Comparison of ENCODE assay signal across 21 cellular contexts in genomic region chr1:33317946-33318345, GRCh38. TPM values are rescaled to one million over a fixed set of nuclear protein-coding genes. Genes with fewer than 3 reads are reported as not detected.
A peak's percentile ranks its signal among the peaks of the same experiment; 100 is the strongest.
DNase-seq lines count a peak whose midpoint lies in the region; ATAC-seq and TF ChIP-seq lines count a peak whose summit lies in the region.
"Had no signal": no experiment of that assay in that cellular context is flagged by ENCODE, and none has a peak within 500 bp of the region (broad histone marks: within the 10 kb centered on the region; RNA-seq: fewer than 3 reads in every experiment).

No MANE protein-coding gene starts in this region.

- intact Hi-C loops in IMR-90 (cut with micrococcal nuclease): no loop called here

- no peak overlapping the region for H3K4me3 Mint-ChIP-seq in chondrocyte (ENCODE audit: unreplicated experiment)
- H3K4me3 Mint-ChIP-seq: CD4-positive, alpha-beta memory T cell; GM23338; H9 had no signal

- no peaks in the 10 kb centered on the region for H3K9me3 Mint-ChIP-seq in chondrocyte (ENCODE audit: low read depth)
- H3K9me3 Mint-ChIP-seq: CD4-positive, alpha-beta memory T cell; GM23338; H9 had no signal

- ATAC-seq in IMR-90 (ENCODE audit: low read depth): peak; percentile 43
- ATAC-seq in HG03442 (IDR thresholded peaks at IDR 0.05; ENCODE audit: unreplicated experiment): no peak
- ATAC-seq: GM23338 had no signal

- H3K79me1 ChIP-seq in IMR-90 (ENCODE audit: low read depth in 1 of 2, low read length in 2 of 2): peaks cover 2 to 3% of the 10 kb centered on the region in 2 experiments; a peak in 2 of 4 replicates

- H2BK120ac ChIP-seq in IMR-90 (ENCODE audit: low read depth, low read length): no peak overlapping the region

- peaks cover 16% of the 10 kb centered on the region; the same call in 1 of the 2 replicates for H3K9me1 ChIP-seq in IMR-90 (ENCODE audit: insufficient read depth, low read length)

- peak overlapping the region; percentile 28; the same call in 1 of the 2 replicates for H3K4me2 ChIP-seq in IMR-90 (ENCODE audit: low read depth, low read length)
- H3K4me2 ChIP-seq: GM23338 had no signal

- H3K9ac ChIP-seq in IMR-90 (ENCODE audit: low read depth, low read length): no peak overlapping the region

- no TSS peak for BruUV-seq in IMR-90 (replicated peaks; lab: Mats Ljungman, UMichigan)

- no peak overlapping the region for H4K91ac ChIP-seq in IMR-90 (ENCODE audit: insufficient read depth, low read depth, low read length)

- H4K5ac ChIP-seq in IMR-90 (ENCODE audit: low read depth, low read length): no peak overlapping the region

- H3K36me3 Mint-ChIP-seq in chondrocyte (ENCODE audit: low read depth): peaks cover 9% of the 10 kb centered on the region

- H3K14ac ChIP-seq in IMR-90 (replicated peaks; ENCODE audit: low read depth, low read length): no peak overlapping the region

- no peak overlapping the region for H2AK9ac ChIP-seq in IMR-90 (replicated peaks; ENCODE audit: low read depth, low read length, poor library complexity)

- H3K4me3 ChIP-seq in IMR-90 (ENCODE audit: insufficient read depth, low read depth, low read length): no peak overlapping the region
- H3K4me3 ChIP-seq: GM23338 had no signal

- dilution Hi-C loops in IMR-90 (cut with HindIII; ENCODE audit: low sequenced_read_pairs, unreplicated experiment): no loop called here

- H3K9me3 ChIP-seq in IMR-90 (ENCODE audit: control insufficient read depth, insufficient read depth, low read length): no peaks in the 10 kb centered on the region

- H3K56ac ChIP-seq in IMR-90 (ENCODE audit: extremely low read depth, insufficient read depth, low read length): no peak overlapping the region; the same call in 1 of the 2 replicates

- H3K27me3 ChIP-seq in IMR-90 (ENCODE audit: control insufficient read depth, insufficient read depth, low read length): no peaks in the 10 kb centered on the region

- H3K27ac Mint-ChIP-seq in chondrocyte (ENCODE audit: unreplicated experiment): peak overlapping the region; percentile 15
- H3K27ac Mint-ChIP-seq: GM23338, H9 had no signal

- H3K23ac ChIP-seq in IMR-90 (ENCODE audit: low read depth, low read length): no peak overlapping the region

- POLR2A ChIA-PET in IMR-90 (lab: Charles Lee; ENCODE audit: unreplicated experiment): no interaction called here

- peaks cover 13% of the 10 kb centered on the region for H3K36me3 ChIP-seq in IMR-90 (ENCODE audit: control insufficient read depth, insufficient read depth, low read length)

- H3K4ac ChIP-seq in IMR-90 (ENCODE audit: low read depth, low read length): peak overlapping the region; percentile 26; the same call in 1 of the 2 replicates

- H2AFZ ChIP-seq in IMR-90 (replicated peaks; ENCODE audit: low read length, poor library complexity): no peak overlapping the region
- H2AFZ ChIP-seq: GM23338 had no signal

- TF ChIP-seq RAD21 in IMR-90 (IDR thresholded peaks at IDR 0.05; ENCODE audit: low read length): no peak

- in situ Hi-C loops in IMR-90 (cut with MboI; ENCODE audit: low sequenced_read_pairs): no loop called here

- H3K18ac ChIP-seq in IMR-90 (ENCODE audit: low read depth, low read length): no peak overlapping the region

- H3K4me1 Mint-ChIP-seq in chondrocyte (ENCODE audit: low read depth): peaks cover 15% of the 10 kb centered on the region

- CTCF ChIA-PET in IMR-90 (lab: Yijun Ruan, JAX): no interaction called here

- H4K20me1 ChIP-seq in IMR-90 (ENCODE audit: insufficient read depth, low read length): peaks cover 14% of the 10 kb centered on the region; the same call in 1 of the 2 replicates

- no peak overlapping the region for H2BK5ac ChIP-seq in IMR-90 (ENCODE audit: low read depth, low read length, poor library complexity, severe bottlenecking)

- H4K8ac ChIP-seq in IMR-90 (ENCODE audit: low read depth in 2 of 2, low read length in 2 of 2): no peak overlapping the region

- H3K27me3 Mint-ChIP-seq in chondrocyte (ENCODE audit: low read depth): no peaks in the 10 kb centered on the region

- H3K27ac ChIP-seq in IMR-90 (ENCODE audit: insufficient read depth, low read length) (no peak overlapping the region), caudate nucleus (ENCODE audit: low read depth, low read length) (no peak overlapping the region)

- no peak overlapping the region for H2BK20ac ChIP-seq in IMR-90 (ENCODE audit: low read depth, low read length)

- H2AK5ac ChIP-seq in IMR-90 (ENCODE audit: low read depth, low read length): no peak overlapping the region

- H3K4me1 ChIP-seq in IMR-90 (ENCODE audit: control insufficient read depth, insufficient read depth, low read length): peaks cover 9% of the 10 kb centered on the region

- DNase-seq in IMR-90 (peak; percentile 73), chondrocyte (ENCODE audit: low spot score) (no peak), iris pigment epithelial cell (ENCODE audit: low read depth) (peak; percentile 42), glomerular visceral epithelial cell (ENCODE audit: extremely low spot score) (no peak), NCI-H146 (lab: John Stamatoyannopoulos, UW) (no peak), caudate nucleus (lab: John Stamatoyannopoulos, UW) (no peak)
- DNase-seq: C1 segment of cervical spinal cord; Calu3; CD4-positive, alpha-beta memory T cell; COR-L47; DMS53; DMS79 treated with DMSO at 0.1 percent for 48 hours; GF-D8; H9 had no signal

- TF ChIP-seq CTCF in IMR-90 (conservative IDR thresholded peaks at IDR 0.05; ENCODE audit: low read depth, low read length): no peak
- no peak for TF ChIP-seq CTCF in chondrocyte (IDR thresholded peaks at IDR 0.05)

- H2BK15ac ChIP-seq in IMR-90 (ENCODE audit: low read depth, low read length): no peak overlapping the region

- WGBS in IMR-90 (ENCODE audit: extremely low coverage in 2 of 2, insufficient read length in 1 of 2), 2 experiments: no CpG with 5 or more reads among the region's 6 CpGs

- no peak for TF ChIP-seq POLR2A in IMR-90 (IDR thresholded peaks at IDR 0.05; ENCODE audit: low read depth, low read length)

TF ChIP-seq in IMR-90, 13 proteins besides CTCF, POLR2A, EP300 and RAD21:
- TF ChIP-seq BHLHE40 (IDR thresholded peaks at IDR 0.05; ENCODE audit: low read depth, low read length) (peak; percentile 24; the same call in 1 of the 2 replicates), FOS (IDR thresholded peaks at IDR 0.05; ENCODE audit: low read depth, low read length) (peak; percentile 31; the same call in 1 of the 2 replicates), RCOR1 (IDR thresholded peaks at IDR 0.05; ENCODE audit: insufficient replicate concordance, low read length) (no peak), MAZ (IDR thresholded peaks at IDR 0.05; ENCODE audit: borderline replicate concordance, low read depth, low read length) (no peak)

RNA-seq across cellular contexts. Expression of gene A3GALT2, which starts 3.0 kb away (rescaled TPM):
- total RNA-seq in IMR-90 (2012; rRNA removed) (not detected in 2 replicates), chondrocyte (0.27 TPM in 1 of 3 replicates, not detected in the others)
- polyA plus RNA-seq in IMR-90 (2012; rRNA removed): not detected in 2 replicates
- polyA plus RNA-seq in IMR-90 (2012; cell fraction: cytosol; rRNA removed): not detected in 2 replicates
- 0.23 and 1.2 TPM in 2 replicates for polyA plus RNA-seq in IMR-90 (2012; cell fraction: nucleus; rRNA removed; ENCODE audit: low replicate concordance)
- total RNA-seq: A172; Calu3; CD4-positive, alpha-beta memory T cell; Daoy; G401; GM23338; H4; H9 had no signal
- polyA plus RNA-seq: BJ; CD4-positive, alpha-beta memory T cell; GM23338 had no signal

Comparison
In these comparisons a context has a peak if more than half of its experiments do, and no peak if none do; other contexts are left out.
1. DNase-seq: peak in IMR-90 (single experiment) and iris pigment epithelial cell (single experiment); none in chondrocyte (single experiment), glomerular visceral epithelial cell (single experiment), NCI-H146 (single experiment) and caudate nucleus (0 of 61).